1 cellular context compared by ENCODE assay signal in the genomic region with DNA sequence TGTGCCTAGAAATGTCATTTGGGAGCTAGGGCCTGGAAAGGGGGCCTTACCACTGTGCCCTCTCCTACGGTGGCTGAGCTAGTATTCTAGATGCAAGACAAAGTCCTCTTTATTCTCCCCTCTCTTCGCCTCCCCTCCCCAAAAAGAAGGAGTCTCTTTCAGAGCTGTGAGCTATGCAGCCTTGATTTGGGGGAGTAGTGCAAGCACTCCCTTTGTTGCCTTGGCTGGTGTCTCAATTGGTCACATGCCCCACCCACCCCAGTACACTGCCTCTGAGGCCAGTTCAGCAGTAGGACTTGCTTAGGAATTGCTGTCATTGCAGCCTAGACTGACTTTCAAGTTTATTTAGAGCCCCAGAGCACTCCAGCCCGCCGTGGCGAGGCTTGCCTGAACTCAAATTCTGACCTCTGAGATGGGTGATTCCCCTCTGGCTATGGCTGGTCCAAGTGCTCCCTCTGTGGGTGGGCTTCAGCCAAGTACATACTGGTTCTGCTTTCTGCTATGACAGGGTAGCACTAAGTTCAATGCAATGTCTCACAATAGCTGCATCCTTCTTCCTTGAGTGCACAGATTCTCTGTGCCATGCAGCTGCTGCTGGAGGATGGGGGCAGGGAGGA.
TF ChIP-seq lines count a peak whose summit lies in the region.

No MANE protein-coding gene starts in this region.

TF ChIP-seq in endothelial cell of umbilical vein, 7 proteins besides CTCF, POLR2A, EP300 and RAD21:
- TF ChIP-seq FOS (IDR thresholded peaks at IDR 0.05; ENCODE audit: borderline replicate concordance, insufficient read depth, low read length) (no peak), POLR2AphosphoS5 (IDR thresholded peaks at IDR 0.05; ENCODE audit: insufficient read depth, low read depth, low read length) (no peak), EZH2 (IDR thresholded peaks at IDR 0.05; ENCODE audit: borderline replicate concordance, low read depth, low read length, severe bottlenecking) (no peak), MYC (IDR thresholded peaks at IDR 0.05; ENCODE audit: low read depth, low read length) (no peak), GATA2 (IDR thresholded peaks at IDR 0.05; ENCODE audit: insufficient read depth, insufficient read length, low read depth, low read length) (no peak), JUN (IDR thresholded peaks at IDR 0.05; ENCODE audit: borderline replicate concordance, insufficient read depth, insufficient read length, low read depth) (no peak)
- TF ChIP-seq, protein P1, sequence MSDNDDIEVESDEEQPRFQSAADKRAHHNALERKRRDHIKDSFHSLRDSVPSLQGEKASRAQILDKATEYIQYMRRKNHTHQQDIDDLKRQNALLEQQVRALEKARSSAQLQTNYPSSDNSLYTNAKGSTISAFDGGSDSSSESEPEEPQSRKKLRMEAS (IDR thresholded peaks at IDR 0.05; ENCODE audit: insufficient read depth, insufficient read length), result no peak
